1 cellular context compared by ENCODE assay signal in the genomic region with DNA sequence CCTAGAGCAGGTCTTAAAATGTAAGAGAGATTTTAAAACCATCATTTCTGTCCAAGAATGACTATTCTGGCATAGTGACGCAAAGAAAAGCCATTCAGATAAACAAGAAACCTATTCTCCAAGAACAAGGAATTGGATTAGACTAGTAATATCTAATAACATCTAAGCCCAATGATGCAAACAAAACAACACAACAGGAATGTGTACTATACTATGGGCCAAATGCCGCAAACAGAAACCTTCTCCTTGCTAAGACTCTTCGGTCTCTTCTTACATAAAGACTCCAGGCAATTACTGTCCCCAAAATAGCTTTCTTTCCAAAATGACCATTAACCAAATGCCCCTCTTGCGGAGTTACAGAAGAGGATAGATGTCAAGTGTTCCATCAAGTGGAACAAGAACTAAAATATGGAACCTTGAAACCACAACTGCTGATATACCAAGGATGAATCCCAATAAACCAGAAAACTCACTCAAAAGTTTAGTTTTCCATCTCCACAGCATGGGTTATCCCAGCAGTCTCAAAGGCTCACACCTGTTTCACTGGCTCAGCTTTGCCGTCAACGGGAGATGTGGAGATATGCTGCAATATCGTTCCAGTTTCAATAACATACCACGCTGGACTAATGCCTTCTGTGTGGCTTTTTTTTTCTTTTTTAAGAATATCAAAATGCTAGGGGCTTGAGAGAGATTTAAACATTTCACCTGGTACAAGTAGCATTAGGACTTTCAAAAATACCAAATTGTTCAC.
TF ChIP-seq lines count a peak whose summit lies in the region.

No MANE protein-coding gene starts in this region.

TF ChIP-seq in SK-N-SH treated with all-trans-retinoic acid at 6 μM for 48 hours, 23 proteins besides CTCF, POLR2A, EP300 and RAD21 (continued from another document):
- TF ChIP-seq, protein P1, sequence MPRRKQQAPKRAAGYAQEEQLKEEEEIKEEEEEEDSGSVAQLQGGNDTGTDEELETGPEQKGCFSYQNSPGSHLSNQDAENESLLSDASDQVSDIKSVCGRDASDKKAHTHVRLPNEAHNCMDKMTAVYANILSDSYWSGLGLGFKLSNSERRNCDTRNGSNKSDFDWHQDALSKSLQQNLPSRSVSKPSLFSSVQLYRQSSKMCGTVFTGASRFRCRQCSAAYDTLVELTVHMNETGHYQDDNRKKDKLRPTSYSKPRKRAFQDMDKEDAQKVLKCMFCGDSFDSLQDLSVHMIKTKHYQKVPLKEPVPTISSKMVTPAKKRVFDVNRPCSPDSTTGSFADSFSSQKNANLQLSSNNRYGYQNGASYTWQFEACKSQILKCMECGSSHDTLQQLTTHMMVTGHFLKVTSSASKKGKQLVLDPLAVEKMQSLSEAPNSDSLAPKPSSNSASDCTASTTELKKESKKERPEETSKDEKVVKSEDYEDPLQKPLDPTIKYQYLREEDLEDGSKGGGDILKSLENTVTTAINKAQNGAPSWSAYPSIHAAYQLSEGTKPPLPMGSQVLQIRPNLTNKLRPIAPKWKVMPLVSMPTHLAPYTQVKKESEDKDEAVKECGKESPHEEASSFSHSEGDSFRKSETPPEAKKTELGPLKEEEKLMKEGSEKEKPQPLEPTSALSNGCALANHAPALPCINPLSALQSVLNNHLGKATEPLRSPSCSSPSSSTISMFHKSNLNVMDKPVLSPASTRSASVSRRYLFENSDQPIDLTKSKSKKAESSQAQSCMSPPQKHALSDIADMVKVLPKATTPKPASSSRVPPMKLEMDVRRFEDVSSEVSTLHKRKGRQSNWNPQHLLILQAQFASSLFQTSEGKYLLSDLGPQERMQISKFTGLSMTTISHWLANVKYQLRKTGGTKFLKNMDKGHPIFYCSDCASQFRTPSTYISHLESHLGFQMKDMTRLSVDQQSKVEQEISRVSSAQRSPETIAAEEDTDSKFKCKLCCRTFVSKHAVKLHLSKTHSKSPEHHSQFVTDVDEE (CRISPR knock-in tag; IDR thresholded peaks at IDR 0.05), result no peak
- TF ChIP-seq ISL1 (CRISPR knock-in tag; IDR thresholded peaks at IDR 0.05), result no peak
- no peak for TF ChIP-seq TOX (CRISPR knock-in tag; IDR thresholded peaks at IDR 0.05; ENCODE audit: borderline replicate concordance)
- TF ChIP-seq ARNTL (CRISPR knock-in tag; IDR thresholded peaks at IDR 0.05; ENCODE audit: borderline replicate concordance, low read depth), result no peak
- TF ChIP-seq PPARA (CRISPR knock-in tag; IDR thresholded peaks at IDR 0.05; ENCODE audit: borderline replicate concordance), result no peak
- TF ChIP-seq ZNF8 (CRISPR knock-in tag; IDR thresholded peaks at IDR 0.05), result no peak
- TF ChIP-seq, protein P2, sequence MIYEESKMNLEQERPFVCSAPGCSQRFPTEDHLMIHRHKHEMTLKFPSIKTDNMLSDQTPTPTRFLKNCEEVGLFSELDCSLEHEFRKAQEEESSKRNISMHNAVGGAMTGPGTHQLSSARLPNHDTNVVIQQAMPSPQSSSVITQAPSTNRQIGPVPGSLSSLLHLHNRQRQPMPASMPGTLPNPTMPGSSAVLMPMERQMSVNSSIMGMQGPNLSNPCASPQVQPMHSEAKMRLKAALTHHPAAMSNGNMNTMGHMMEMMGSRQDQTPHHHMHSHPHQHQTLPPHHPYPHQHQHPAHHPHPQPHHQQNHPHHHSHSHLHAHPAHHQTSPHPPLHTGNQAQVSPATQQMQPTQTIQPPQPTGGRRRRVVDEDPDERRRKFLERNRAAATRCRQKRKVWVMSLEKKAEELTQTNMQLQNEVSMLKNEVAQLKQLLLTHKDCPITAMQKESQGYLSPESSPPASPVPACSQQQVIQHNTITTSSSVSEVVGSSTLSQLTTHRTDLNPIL (CRISPR knock-in tag; IDR thresholded peaks at IDR 0.05; ENCODE audit: low read depth), result no peak
- TF ChIP-seq CSDC2 (CRISPR knock-in tag; IDR thresholded peaks at IDR 0.05), result no peak
- TF ChIP-seq SNAI2 (CRISPR knock-in tag; IDR thresholded peaks at IDR 0.05), result no peak
- no peak for TF ChIP-seq ZNF565 (CRISPR knock-in tag; conservative IDR thresholded peaks at IDR 0.05; ENCODE audit: low read depth)
- no peak for TF ChIP-seq ZFP30 (CRISPR knock-in tag; IDR thresholded peaks at IDR 0.05)
- TF ChIP-seq ZNF70 (CRISPR knock-in tag; IDR thresholded peaks at IDR 0.05), result no peak
